ENCODE assay signal across 9 cellular contexts in the genomic region with DNA sequence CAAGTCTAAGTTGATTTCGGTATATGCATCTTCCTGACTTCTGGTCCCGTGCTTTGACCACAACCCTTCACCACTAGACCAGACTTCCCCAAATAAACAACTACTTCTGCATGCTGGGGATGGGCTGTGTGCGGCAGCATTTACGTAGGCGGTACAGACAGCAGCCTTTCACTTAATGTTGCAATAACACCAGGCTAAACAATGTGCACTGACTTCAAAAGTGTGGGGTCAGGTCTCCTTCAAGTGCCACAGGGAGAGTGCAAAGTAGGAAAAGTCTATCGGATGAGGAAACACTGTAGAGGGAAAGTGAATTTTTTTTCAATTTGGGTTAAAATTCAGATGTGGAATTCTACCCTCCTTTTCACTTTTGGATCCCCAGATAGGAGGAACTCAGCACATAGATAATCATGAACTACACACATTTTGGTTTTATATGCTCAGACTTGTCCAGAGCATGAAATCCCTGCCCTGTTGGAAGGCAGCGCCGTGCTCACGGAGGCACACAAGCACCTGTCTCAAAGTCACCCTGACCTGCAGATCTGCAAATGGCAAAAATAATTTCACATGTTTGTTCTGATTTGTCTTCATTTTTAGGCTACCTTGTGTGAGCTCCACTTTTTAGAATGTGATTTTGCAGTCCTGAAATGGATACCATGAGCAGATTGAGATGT. TPM values are rescaled to one million over a fixed set of nuclear protein-coding genes. Genes with fewer than 3 reads are reported as not detected.
DNase-seq lines count a peak whose midpoint lies in the region; ATAC-seq, FAIRE-seq and TF ChIP-seq lines count a peak whose summit lies in the region.
"Had no signal": no experiment of that assay in that cellular context is flagged by ENCODE, and none has a peak within 500 bp of the region (broad histone marks: within the 10 kb centered on the region; RNA-seq: fewer than 3 reads in every experiment).

No MANE protein-coding gene starts in this region.

- peaks cover 4% of the 10 kb centered on the region for H3K36me3 Mint-ChIP-seq in type B pancreatic cell

- H3K36me3 ChIP-seq in K562 (ENCODE audit: control insufficient read depth, insufficient read depth, low read length): peaks cover 3% of the 10 kb centered on the region; the same call in 1 of the 3 replicates
- no peaks in the 10 kb centered on the region for H3K36me3 ChIP-seq in lower lobe of right lung

- intact Hi-C loops in K562 (cut with micrococcal nuclease): no loop called here
- intact Hi-C loops in lower lobe of right lung (cut with DNase I): no loop called here

- BruUV-seq in K562 (replicated peaks; lab: Mats Ljungman, UMichigan): no TSS peak

- WGBS in K562 (ENCODE audit: insufficient coverage, low coverage, missing lambda C conversion rate): 40% methylated on average over 8 of the region's 9 CpGs

- TF ChIP-seq RAD21 in K562 (CRISPR knock-in tag; conservative IDR thresholded peaks at IDR 0.05 in 1 of 2, IDR thresholded peaks at IDR 0.05 in 1 of 2): no peak

- ATAC-seq in K562: no peak
- peak in 1 of 2 donors; percentile 1 for ATAC-seq in lower lobe of right lung

- no peak overlapping the region for H3K4me2 ChIP-seq in K562 (ENCODE audit: insufficient read depth, low read length)

- H3K9me3 ChIP-seq in K562 (replicated peaks; ENCODE audit: control insufficient read depth, insufficient read depth, low read depth, low read length): no peaks in the 10 kb centered on the region
- no peaks in the 10 kb centered on the region for H3K9me3 ChIP-seq in lower lobe of right lung

- peaks cover 8 to 29% of the 10 kb centered on the region in 2 experiments; a peak in 4 of 5 replicates for H3K4me1 ChIP-seq in K562 (replicated peaks in 1 of 2; ENCODE audit: control insufficient read depth in 2 of 2, insufficient read depth in 2 of 2, low read length in 2 of 2)
- H3K4me1 ChIP-seq in lower lobe of right lung: peaks cover 39% of the 10 kb centered on the region

- TF ChIP-seq CTCF in K562 (IDR thresholded peaks at IDR 0.05 in 2 of 3, conservative IDR thresholded peaks at IDR 0.05 in 1 of 3; ENCODE audit: insufficient read depth in 2 of 3, low read depth in 1 of 3, low read length in 3 of 3) (no peak), lower lobe of right lung (IDR thresholded peaks at IDR 0.05) (no peak), type B pancreatic cell (conservative IDR thresholded peaks at IDR 0.05) (no peak), GM10266 (IDR thresholded peaks at IDR 0.05; ENCODE audit: control insufficient read depth, insufficient read depth, low read depth, missing control alignments) (no peak)

- H2AFZ ChIP-seq in K562 (ENCODE audit: low read depth, low read length): no peak overlapping the region

- H4K20me1 ChIP-seq in K562 (replicated peaks; ENCODE audit: control insufficient read depth, insufficient read depth, low read length): peaks cover 10% of the 10 kb centered on the region; the same call in 1 of the 2 replicates

- H3K9me3 Mint-ChIP-seq in type B pancreatic cell: no peaks in the 10 kb centered on the region

- H3K9ac ChIP-seq in K562 (ENCODE audit: insufficient read depth in 1 of 2, low read depth in 2 of 2, low read length in 2 of 2): no peak overlapping the region

- H3K4me3 Mint-ChIP-seq in type B pancreatic cell: peak overlapping the region; percentile 20

- H3K27ac ChIP-seq in K562 (ENCODE audit: extremely low read depth, low read depth, low read length) (no peak overlapping the region), lower lobe of right lung (peak overlapping the region; percentile 100)

- H3K27ac Mint-ChIP-seq in type B pancreatic cell: peak overlapping the region; percentile 22

- H3K4me3 ChIP-seq in K562 (no peak overlapping the region), lower lobe of right lung (no peak overlapping the region)

- FAIRE-seq in K562 (lab: Jason Lieb, UNC): no peak
- FAIRE-seq: TTC549 had no signal

- CTCF ChIA-PET in K562 (lab: Yijun Ruan, JAX; ENCODE audit: low intra/inter-chr PET ratio): no interaction called here

- H3K27me3 Mint-ChIP-seq in type B pancreatic cell: peaks cover 22% of the 10 kb centered on the region

- peak; percentile 48 for DNase-seq in activated gamma-delta T cell treated with Interleukin-2 at 50 U/mL for 16 hours
- DNase-seq in activated gamma-delta T cell (lab: John Stamatoyannopoulos, UW): no peak
- DNase-seq in K562 (ENCODE audit: extremely low read depth in 1 of 4, low spot score in 3 of 4): no peak
- DNase-seq in lower lobe of right lung: peak; percentile 86
- DNase-seq in type B pancreatic cell (ENCODE audit: extremely low spot score, unreplicated experiment): no peak
- DNase-seq in GM10266 (ENCODE audit: extremely low spot score): no peak
- no peak for DNase-seq in NCI-H69 (lab: John Stamatoyannopoulos, UW)
- DNase-seq in NCI-H526 treated with DMSO at 0.1 percent for 48 hours (lab: John Stamatoyannopoulos, UW): no peak

- POLR2A ChIA-PET in K562 (lab: Yijun Ruan, JAX): interaction anchor here (0.5 to 0.6 kb wide), 2 partner anchors 16 kb away, joined by 3 to 4 read pairs; no protein-coding TSS in a partner anchor

- no peaks in the 10 kb centered on the region for H3K9me1 ChIP-seq in K562 (ENCODE audit: control insufficient read depth, insufficient read depth, low read length)

- peaks cover 5% of the 10 kb centered on the region; the same call in 1 of the 3 replicates for H3K79me2 ChIP-seq in K562 (ENCODE audit: control insufficient read depth, insufficient read depth, low read length)

- TF ChIP-seq POLR2A in K562 (conservative IDR thresholded peaks at IDR 0.05): no peak

- H3K4me1 Mint-ChIP-seq in type B pancreatic cell (ENCODE audit: unreplicated experiment): peaks cover 38% of the 10 kb centered on the region

- in situ Hi-C loops in K562 (cut with MboI): no loop called here

- no peak for TF ChIP-seq EP300 in K562 (IDR thresholded peaks at IDR 0.05; ENCODE audit: low read length)

- H3K27me3 ChIP-seq in K562 (ENCODE audit: control insufficient read depth in 2 of 2, insufficient read depth in 2 of 2, low read length in 2 of 2) (no peaks in the 10 kb centered on the region), lower lobe of right lung (ENCODE audit: low read depth) (no peaks in the 10 kb centered on the region)

TF ChIP-seq in K562, 482 proteins besides CTCF, POLR2A, EP300 and RAD21 (continues in another document):
- no peak for TF ChIP-seq POLR2H (tag; IDR thresholded peaks at IDR 0.05; ENCODE audit: low read depth)
- no peak for TF ChIP-seq TBP (optimal IDR thresholded peaks at IDR 0.05; ENCODE audit: low read depth, low read length)
- TF ChIP-seq SMARCA4 (IDR thresholded peaks at IDR 0.05): no peak
- TF ChIP-seq CEBPG (CRISPR knock-in tag; IDR thresholded peaks at IDR 0.05): peak; percentile 39; the same call in 1 of the 2 replicates
- TF ChIP-seq CEBPG (tag; conservative IDR thresholded peaks at IDR 0.05 in 1 of 2, IDR thresholded peaks at IDR 0.05 in 1 of 2): 0 out of 4 replicates have a peak, but pooled peaks have one; percentile 37 to 46
- no peak for TF ChIP-seq TARDBP (IDR thresholded peaks at IDR 0.05)
- TF ChIP-seq MEIS2 (IDR thresholded peaks at IDR 0.05; ENCODE audit: partially characterized antibody): no peak
- TF ChIP-seq POU5F1 (IDR thresholded peaks at IDR 0.05; ENCODE audit: borderline replicate concordance, low read depth, low read length, partially characterized antibody): no peak
- no peak for TF ChIP-seq ZNF444 (CRISPR knock-in tag; IDR thresholded peaks at IDR 0.05)
- no peak for TF ChIP-seq ARID3A (IDR thresholded peaks at IDR 0.05; ENCODE audit: borderline replicate concordance, low read depth, low read length)

RNA-seq across cellular contexts. Expression of gene FOS, which starts 3.6 kb away (rescaled TPM):
- total RNA-seq in K562 (2011; cell fraction: chromatin; rRNA removed; ENCODE audit: low replicate concordance): 20.9 and 54.0 TPM in 2 replicates
- total RNA-seq in K562 (2011; cell fraction: nucleolus; rRNA removed): 42.1 and 51.5 TPM in 2 replicates
- total RNA-seq in K562 (2011; cell fraction: nucleoplasm; rRNA removed): 28.7 and 32.3 TPM in 2 replicates
- total RNA-seq in K562 (2014; rRNA removed) (12.1 and 19.4 TPM in 2 replicates), K562 (2014; rRNA removed; fragmentation: Illumina TruSeq; extraction: Trizol) (4.2 and 8.9 TPM in 2 replicates), K562 (2015; rRNA removed; fragmentation: Illumina TruSeq; extraction: Trizol) (0.54 and 1.1 TPM in 2 replicates), K562 (2021) (13.8 and 17.4 TPM in 2 replicates), lower lobe of right lung (302 TPM), type B pancreatic cell (ENCODE audit: low replicate concordance) (214 and 974 TPM in 2 replicates)
- polyA plus RNA-seq in K562 (2011; rRNA removed) (3.6 and 5.7 TPM in 2 replicates), K562 (2014; fragmentation: Illumina TruSeq; extraction: Trizol) (8.2 and 12.8 TPM in 2 replicates), K562 (2014; fragmentation: Nextera tagmentation; extraction: Ambion mirVana) (1 to 10 TPM in 1 of 2 experiments, under 1 TPM in 1; 0.56 to 2.1 TPM), K562 (2014; rRNA removed) (11.6 and 14.8 TPM in 2 replicates)
- 3.7 and 20.6 TPM in 2 replicates for polyA plus RNA-seq in K562 (2011; cell fraction: cytosol; rRNA removed)
- polyA plus RNA-seq in K562 (2011; cell fraction: nucleus; rRNA removed): 13.7 and 48.9 TPM in 2 replicates
- 8.3 and 9.7 TPM in 2 replicates for polyA plus RNA-seq in K562 (2012)
- 3.8 and 7.1 TPM in 2 replicates for polyA minus RNA-seq in K562 (2011; rRNA and poly(A)+ RNA removed)
- 7.6 and 8.7 TPM in 2 replicates for polyA minus RNA-seq in K562 (2011; cell fraction: cytosol; rRNA and poly(A)+ RNA removed)
- polyA minus RNA-seq in K562 (2011; cell fraction: nucleus; rRNA and poly(A)+ RNA removed): 24.0 and 43.5 TPM in 2 replicates

Comparison
In these comparisons a context has a peak if more than half of its experiments do, and no peak if none do; other contexts are left out.
1. DNase-seq: peak in activated gamma-delta T cell treated with Interleukin-2 at 50 U/mL for 16 hours (single experiment) and lower lobe of right lung (single experiment); none in activated gamma-delta T cell (single experiment), K562 (0 of 4), type B pancreatic cell (single experiment), GM10266 (single experiment), NCI-H69 (single experiment) and NCI-H526 treated with DMSO at 0.1 percent for 48 hours (single experiment).